31 cellular contexts compared by ENCODE assay signal in genomic region chr7:46672861-46673260, GRCh38.
"Had no signal": no experiment of that assay in that cellular context is flagged by ENCODE, and none has a peak within 500 bp of the region (broad histone marks: within the 10 kb centered on the region; RNA-seq: fewer than 3 reads in every experiment).

No MANE protein-coding gene starts in this region.

- H3K27ac ChIP-seq: esophagus muscularis mucosa, gastrocnemius medialis, parathyroid adenoma, psoas muscle, sigmoid colon, thyroid gland, upper lobe of left lung had no signal

- H3K27me3 ChIP-seq: esophagus muscularis mucosa, gastrocnemius medialis, sigmoid colon, thyroid gland, upper lobe of left lung had no signal

- H2AFZ ChIP-seq: parathyroid adenoma had no signal

- H3K79me2 ChIP-seq: parathyroid adenoma had no signal

- H3K36me3 ChIP-seq: esophagus muscularis mucosa, gastrocnemius medialis, sigmoid colon, thyroid gland, upper lobe of left lung had no signal

- H3K9me3 ChIP-seq: esophagus muscularis mucosa, gastrocnemius medialis, psoas muscle, sigmoid colon, thyroid gland, upper lobe of left lung had no signal

- H3K9ac ChIP-seq: parathyroid adenoma had no signal

- DNase-seq: activated CD4-positive, alpha-beta memory T cell treated with anti-CD3 and anti-CD28 coated beads for 36 hours; activated CD4-positive, alpha-beta T cell treated with anti-CD3 and anti-CD28 coated beads, Interleukin-2, amount 10 ng/mL, durations not matched to agents 24 days and 14 days; activated CD4-positive, CD25-positive, alpha-beta regulatory T cell treated with anti-CD3 and anti-CD28 coated beads, Interleukin-2, amount 50 U/mL, for 72 hours; activated CD8-positive, alpha-beta memory T cell treated with anti-CD3 and anti-CD28 coated beads, Interleukin-2, amount 50 U/mL, for 4 hours; activated effector memory CD4-positive, alpha-beta T cell treated with anti-CD3 and anti-CD28 coated beads, Interleukin-2, amount 50 U/mL, for 16 hours; activated naive CD4-positive, alpha-beta T cell treated with anti-CD3 and anti-CD28 coated beads for 36 hours; activated naive CD8-positive, alpha-beta T cell treated with anti-CD3 and anti-CD28 coated beads, Interleukin-2, amount 10 ng/mL, durations not matched to agents 7 days and 5 days; activated T-cell treated with anti-CD3 and anti-CD28 coated beads, Interleukin-2, amount 50 U/mL, for 1 hour; amniotic stem cell; caudate nucleus; endodermal cell; gastrocnemius medialis; glutamatergic neuron; left cardiac atrium; mammary epithelial cell; naive thymus-derived CD4-positive, alpha-beta T cell; nucleus accumbens; psoas muscle; sigmoid colon; small intestine; stimulated activated CD4-positive, alpha-beta T cell treated with anti-CD3 and anti-CD28 coated beads, Interleukin-1b, Interleukin-23, amount 100 ng/mL, for 48 hours; stimulated activated CD4-positive, alpha-beta T cell treated with anti-CD3 and anti-CD28 coated beads, Interleukin-4, amount 100 ng/mL, for 4 hours; stimulated activated CD8-positive, alpha-beta memory T cell treated with anti-CD3 and anti-CD28 coated beads, Interleukin-4, amount 100 ng/mL, for 48 hours; stimulated activated naive CD8-positive, alpha-beta T cell treated with anti-CD3 and anti-CD28 coated beads, Interleukin-15, amount 100 ng/mL, for 72 hours; substantia nigra; T-helper 17 cell; T1000; thyroid gland; upper lobe of left lung had no signal

- H3K4me3 ChIP-seq: esophagus muscularis mucosa, gastrocnemius medialis, psoas muscle, sigmoid colon, thyroid gland, upper lobe of left lung had no signal

- H3K4me1 ChIP-seq: esophagus muscularis mucosa, gastrocnemius medialis, parathyroid adenoma, psoas muscle, sigmoid colon, thyroid gland, upper lobe of left lung had no signal
